ENCODE assay signal across 18 cellular contexts in genomic region chr3:185049710-185050109, GRCh38.
DNase-seq lines count a peak whose midpoint lies in the region; ATAC-seq and TF ChIP-seq lines count a peak whose summit lies in the region.
"Had no signal": no experiment of that assay in that cellular context is flagged by ENCODE, and none has a peak within 500 bp of the region (broad histone marks: within the 10 kb centered on the region; RNA-seq: fewer than 3 reads in every experiment).

No MANE protein-coding gene starts in this region.

- CTCF ChIA-PET in WTC11 (lab: Charles Lee), result interaction anchor here (0.7 to 1.5 kb wide), 4 partner anchors 21 to 175 kb away, joined by 3 to 9 read pairs (median 6); no protein-coding TSS in a partner anchor

- H3K36me3 Mint-ChIP-seq in WTC11 (peaks cover 32% of the 10 kb centered on the region), nephron progenitor cell (ENCODE audit: low read depth) (peaks cover 73% of the 10 kb centered on the region)

- H3K4me3 Mint-ChIP-seq in WTC11, result no peak overlapping the region
- no peak overlapping the region for H3K4me3 Mint-ChIP-seq in nephron progenitor cell
- H3K4me3 Mint-ChIP-seq: B cell; CD4-positive, alpha-beta memory T cell had no signal

- no peaks in the 10 kb centered on the region; the same call in 1 of the 2 replicates for H3K36me3 ChIP-seq in H7 (replicated peaks; ENCODE audit: control insufficient read depth, insufficient read depth, low read length)

- H3K27ac Mint-ChIP-seq in WTC11 (no peak overlapping the region), nephron progenitor cell (no peak overlapping the region)
- H3K27ac Mint-ChIP-seq: B cell had no signal

- ATAC-seq in WTC11, result peak; percentile 93
- no peak for ATAC-seq in stimulated activated naive CD8-positive, alpha-beta T cell treated with anti-CD3 and anti-CD28 coated beads, Interleukin-15, Interleukin-2, amounts not matched to agents 100 U/mL and 50 U/mL, for 24 hours
- ATAC-seq: PC-3 had no signal

- DNase-seq in ELF-1 (ENCODE audit: low read depth, low spot score), result peak; percentile 20
- peak; percentile 71 for DNase-seq in H7
- DNase-seq in WTC11 (ENCODE audit: low spot score), result no peak
- DNase-seq in nephron progenitor cell, result no peak
- DNase-seq in stimulated activated naive CD8-positive, alpha-beta T cell treated with anti-CD3 and anti-CD28 coated beads, Interleukin-15, Interleukin-2, amounts not matched to agents 100 U/mL and 50 U/mL, for 24 hours, result no peak
- no peak for DNase-seq in A172 (ENCODE audit: low spot score)
- DNase-seq in NCI-H510A treated with DMSO at 0.1 percent for 48 hours (lab: John Stamatoyannopoulos, UW), result no peak
- DNase-seq: CD4-positive, alpha-beta memory T cell; DMS53; EL; NCI-H1105; NCI-H2081; NCI-H2171 treated with DMSO at 0.1 percent for 48 hours; NCI-H446; PC-3; T-helper 1 cell had no signal

- H3K4me3 ChIP-seq in H7 (ENCODE audit: insufficient read depth, low read depth, low read length), result no peak overlapping the region
- H3K4me3 ChIP-seq: HAP-1 had no signal

- POLR2A ChIA-PET in WTC11 (lab: Charles Lee), result interaction anchor here (0.7 kb wide), 1 partner anchor 94 kb away, joined by 3 read pairs; no protein-coding TSS in a partner anchor

- no peaks in the 10 kb centered on the region for H3K27me3 Mint-ChIP-seq in WTC11 (ENCODE audit: low read depth)
- no peaks in the 10 kb centered on the region for H3K27me3 Mint-ChIP-seq in nephron progenitor cell (ENCODE audit: low read depth, poor library complexity)
- H3K27me3 Mint-ChIP-seq: B cell; CD4-positive, alpha-beta memory T cell had no signal

- no peaks in the 10 kb centered on the region for H3K27me3 ChIP-seq in H7 (ENCODE audit: control insufficient read depth, insufficient read depth, low read length)

- H3K4me1 Mint-ChIP-seq in WTC11 (peaks cover 7% of the 10 kb centered on the region), nephron progenitor cell (peaks cover 11% of the 10 kb centered on the region)
- H3K4me1 Mint-ChIP-seq: B cell; CD4-positive, alpha-beta memory T cell had no signal

- no peak; the same call in 1 of the 2 replicates for TF ChIP-seq CTCF in WTC11 (IDR thresholded peaks at IDR 0.05)
- TF ChIP-seq CTCF in nephron progenitor cell (IDR thresholded peaks at IDR 0.05), result peak; percentile 14

- H3K9me3 Mint-ChIP-seq in WTC11 (no peaks in the 10 kb centered on the region), nephron progenitor cell (peaks cover 4% of the 10 kb centered on the region)

TF ChIP-seq in WTC11, 78 proteins besides CTCF, POLR2A, EP300 and RAD21:
- TF ChIP-seq NR2C2 (CRISPR knock-in tag; IDR thresholded peaks at IDR 0.05) (no peak), MYBL2 (CRISPR knock-in tag; IDR thresholded peaks at IDR 0.05) (no peak), NFYB (CRISPR knock-in tag; conservative IDR thresholded peaks at IDR 0.05; ENCODE audit: low read depth) (no peak), RORB (CRISPR knock-in tag; IDR thresholded peaks at IDR 0.05) (no peak), NFATC4 (CRISPR knock-in tag; IDR thresholded peaks at IDR 0.05) (no peak), ZBTB21 (CRISPR knock-in tag; IDR thresholded peaks at IDR 0.05; ENCODE audit: borderline replicate concordance) (no peak), EMX1 (CRISPR knock-in tag; IDR thresholded peaks at IDR 0.05) (no peak), ETV6 (CRISPR knock-in tag; IDR thresholded peaks at IDR 0.05) (no peak), TEAD1 (CRISPR knock-in tag; IDR thresholded peaks at IDR 0.05) (no peak), NFE2L1 (CRISPR knock-in tag; IDR thresholded peaks at IDR 0.05) (no peak), FOXP1 (CRISPR knock-in tag; IDR thresholded peaks at IDR 0.05; ENCODE audit: borderline replicate concordance) (no peak), AR (CRISPR knock-in tag; IDR thresholded peaks at IDR 0.05) (no peak), MXD4 (CRISPR knock-in tag; IDR thresholded peaks at IDR 0.05; ENCODE audit: borderline replicate concordance) (no peak), MLX (CRISPR knock-in tag; IDR thresholded peaks at IDR 0.05) (no peak), FOXJ3 (CRISPR knock-in tag; IDR thresholded peaks at IDR 0.05; ENCODE audit: borderline replicate concordance) (no peak), ZNF232 (CRISPR knock-in tag; IDR thresholded peaks at IDR 0.05) (no peak), SP1 (CRISPR knock-in tag; conservative IDR thresholded peaks at IDR 0.05) (no peak), TEAD4 (CRISPR knock-in tag; IDR thresholded peaks at IDR 0.05) (no peak)

Comparison
In these comparisons a context has a peak if more than half of its experiments do, and no peak if none do; other contexts are left out.
1. DNase-seq: peak in ELF-1 (single experiment) and H7 (single experiment); none in WTC11 (single experiment), nephron progenitor cell (single experiment), stimulated activated naive CD8-positive, alpha-beta T cell treated with anti-CD3 and anti-CD28 coated beads, Interleukin-15, Interleukin-2, amounts not matched to agents 100 U/mL and 50 U/mL, for 24 hours (single experiment), A172 (single experiment) and NCI-H510A treated with DMSO at 0.1 percent for 48 hours (single experiment).